ENCODE assay signal across 23 cellular contexts in genomic region chr17:44934745-44935105, GRCh38. TPM values are rescaled to one million over a fixed set of nuclear protein-coding genes. Genes with fewer than 3 reads are reported as not detected.
"Had no signal": no experiment of that assay in that cellular context is flagged by ENCODE, and none has a peak within 500 bp of the region (broad histone marks: within the 10 kb centered on the region; RNA-seq: fewer than 3 reads in every experiment).

No MANE protein-coding gene starts in this region.

- H3K4me1 Mint-ChIP-seq: activated naive CD4-positive, alpha-beta T cell treated with anti-CD3 and anti-CD28 coated beads, Interleukin-2, amount 50 U/mL, for 24 hours; brain; central memory CD8-positive, alpha-beta T cell; WTC11 had no signal

- H3K27ac Mint-ChIP-seq: activated CD8-positive, alpha-beta memory T cell treated with anti-CD3 and anti-CD28 coated beads, Interleukin-2, amount 10 ng/mL, durations not matched to agents 7 days and 5 days; activated naive CD4-positive, alpha-beta T cell treated with anti-CD3 and anti-CD28 coated beads, Interleukin-2, amount 50 U/mL, for 24 hours; activated T-cell treated with anti-CD3 and anti-CD28 coated beads, Interleukin-2, amount 50 U/mL, for 24 hours; T-helper 17 cell; WTC11 had no signal

- H3K4me3 Mint-ChIP-seq: activated CD8-positive, alpha-beta memory T cell treated with anti-CD3 and anti-CD28 coated beads, Interleukin-2, amount 10 ng/mL, durations not matched to agents 7 days and 5 days; activated naive CD4-positive, alpha-beta T cell treated with anti-CD3 and anti-CD28 coated beads, Interleukin-2, amount 50 U/mL, for 24 hours; activated T-cell treated with anti-CD3 and anti-CD28 coated beads, Interleukin-2, amount 50 U/mL, for 24 hours; brain; central memory CD8-positive, alpha-beta T cell; T-helper 17 cell; WTC11 had no signal

- H3K27me3 ChIP-seq: MG63, SJCRH30 had no signal

- ATAC-seq: activated CD8-positive, alpha-beta memory T cell treated with anti-CD3 and anti-CD28 coated beads, Interleukin-2, amount 10 ng/mL, durations not matched to agents 7 days and 5 days; Right ventricle myocardium inferior; T-helper 17 cell; WTC11 had no signal

- H3K27me3 Mint-ChIP-seq: activated CD8-positive, alpha-beta memory T cell treated with anti-CD3 and anti-CD28 coated beads, Interleukin-2, amount 10 ng/mL, durations not matched to agents 7 days and 5 days; activated naive CD4-positive, alpha-beta T cell treated with anti-CD3 and anti-CD28 coated beads, Interleukin-2, amount 50 U/mL, for 24 hours; activated T-cell treated with anti-CD3 and anti-CD28 coated beads, Interleukin-2, amount 50 U/mL, for 24 hours; central memory CD8-positive, alpha-beta T cell; T-helper 17 cell had no signal

- H3K9me3 Mint-ChIP-seq: activated naive CD4-positive, alpha-beta T cell treated with anti-CD3 and anti-CD28 coated beads, Interleukin-2, amount 50 U/mL, for 24 hours; central memory CD8-positive, alpha-beta T cell; WTC11 had no signal

- H3K4me1 ChIP-seq: SJCRH30 had no signal

- FAIRE-seq: astrocyte had no signal

- H3K4me3 ChIP-seq: MG63, SJCRH30 had no signal

- DNase-seq: activated CD4-positive, alpha-beta T cell treated with anti-CD3 and anti-CD28 coated beads for 48 hours; activated CD4-positive, alpha-beta T cell treated with anti-CD3 and anti-CD28 coated beads, Interleukin-2, amount 50 U/mL, for 48 hours; activated CD4-positive, CD25-positive, alpha-beta regulatory T cell treated with anti-CD3 and anti-CD28 coated beads, Interleukin-2, amount 50 U/mL, for 72 hours; activated CD8-positive, alpha-beta memory T cell treated with anti-CD3 and anti-CD28 coated beads, Interleukin-2, amount 10 ng/mL, durations not matched to agents 7 days and 5 days; activated gamma-delta T cell treated with Interleukin-2 at 50 U/mL for 16 hours; activated T-cell treated with anti-CD3 and anti-CD28 coated beads, Interleukin-2, amount 50 U/mL, for 24 hours; MG63; MV-4-11; NCI-H1105; NCI-H1436; NCI-H187; NCI-H2081; NCI-H446; NCI-H524; SJCRH30; T-helper 17 cell; T-helper 9 cell had no signal

- H3K27ac ChIP-seq: SJCRH30 had no signal

- H3K9me3 ChIP-seq: SJCRH30 had no signal

RNA-seq across cellular contexts. Expression of gene GFAP, which starts 19.4 kb away (rescaled TPM):
- total RNA-seq: activated CD8-positive, alpha-beta memory T cell treated with anti-CD3 and anti-CD28 coated beads, Interleukin-2, amount 10 ng/mL, durations not matched to agents 7 days and 5 days; astrocyte had no signal

RNA-seq across cellular contexts. Expression of gene C1QL1, which starts 33.4 kb away (rescaled TPM):
- total RNA-seq: astrocyte, T-helper 17 cell had no signal
